ENCODE assay signal across 19 cellular contexts in the genomic region with DNA sequence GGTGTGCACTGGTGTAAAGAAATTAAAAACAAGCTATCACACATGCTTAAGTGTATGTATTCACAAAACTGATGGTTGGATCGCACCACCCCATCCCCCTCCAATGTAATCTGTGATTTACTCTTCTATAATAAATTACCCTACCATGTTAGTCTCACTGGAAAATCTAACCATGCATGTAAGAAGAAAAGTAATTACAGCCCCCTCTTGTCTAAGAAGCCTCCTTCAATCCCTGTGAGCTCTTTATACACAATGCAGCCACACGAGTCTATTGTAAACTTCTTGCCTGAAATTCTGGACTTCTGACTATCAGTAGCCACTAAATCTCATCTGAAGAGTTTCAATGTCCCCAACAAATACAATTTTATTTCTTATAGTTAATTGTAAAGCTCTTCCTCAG.
DNase-seq lines count a peak whose midpoint lies in the region; ATAC-seq and TF ChIP-seq lines count a peak whose summit lies in the region.
"Had no signal": no experiment of that assay in that cellular context is flagged by ENCODE, and none has a peak within 500 bp of the region (broad histone marks: within the 10 kb centered on the region; RNA-seq: fewer than 3 reads in every experiment).

No MANE protein-coding gene starts in this region.

- H3K4me3 Mint-ChIP-seq in brain (peak overlapping the region in 4 of 5 experiments; percentile 9 to 66 (median 28)), neural progenitor cell (peak overlapping the region; percentile 38)
- H3K4me3 Mint-ChIP-seq: CD4-positive, alpha-beta memory T cell had no signal

- H3F3A ChIP-seq in neural progenitor cell (ENCODE audit: low read depth) = no peaks in the 10 kb centered on the region

- H3K4me1 ChIP-seq in neural progenitor cell = peaks cover 25% of the 10 kb centered on the region
- H3K4me1 ChIP-seq: SJCRH30 had no signal

- no peaks in the 10 kb centered on the region for H4K20me1 ChIP-seq in neural progenitor cell (ENCODE audit: low read depth)

- peaks cover 15% of the 10 kb centered on the region for H3K4me1 Mint-ChIP-seq in brain
- H3K4me1 Mint-ChIP-seq in neural progenitor cell = peaks cover 20% of the 10 kb centered on the region

- H3K36me3 Mint-ChIP-seq in brain (peaks cover 4% of the 10 kb centered on the region), neural progenitor cell (peaks cover 8% of the 10 kb centered on the region)

- H2AFZ ChIP-seq in neural progenitor cell (replicated peaks) = no peak overlapping the region

- DNase-seq in DMS79 (lab: John Stamatoyannopoulos, UW) = peak; percentile 87
- DNase-seq in NCI-H1436 treated with DMSO at 0.1 percent for 48 hours (lab: John Stamatoyannopoulos, UW) = peak; percentile 20
- DNase-seq in neural progenitor cell (ENCODE audit: low spot score) = peak; percentile 63
- DNase-seq in HCEC 1CT = no peak
- no peak for DNase-seq in activated CD4-positive, CD25-positive, alpha-beta regulatory T cell treated with anti-CD3 and anti-CD28 coated beads, Interleukin-2, amount 50 U/mL, for 72 hours
- DNase-seq in Right ventricle myocardium superior = no peak
- DNase-seq: CD4-positive, alpha-beta memory T cell; DMS153; EL; H7; NCI-H146; NCI-H2227 treated with DMSO at 0.1 percent for 48 hours; NCI-H510A treated with DMSO at 0.1 percent for 48 hours; PC-3; SJCRH30 had no signal

- TF ChIP-seq CTCF in brain (conservative IDR thresholded peaks at IDR 0.05) (no peak), neural progenitor cell (IDR thresholded peaks at IDR 0.05) (no peak)

- intact Hi-C loops in Right ventricle myocardium superior (cut with DNase I) = no loop called here

- peak overlapping the region; percentile 20 for H3K4me3 ChIP-seq in neural progenitor cell
- H3K4me3 ChIP-seq: SJCRH30 had no signal

- H3K79me2 ChIP-seq in neural progenitor cell (ENCODE audit: low read depth) = no peaks in the 10 kb centered on the region

- no peak overlapping the region for H3K9ac ChIP-seq in neural progenitor cell
- H3K9ac ChIP-seq: KMS-11 had no signal

- H3K27me3 Mint-ChIP-seq in brain (no peaks in the 10 kb centered on the region), neural progenitor cell (ENCODE audit: insufficient read depth, low read depth) (no peaks in the 10 kb centered on the region)
- H3K27me3 Mint-ChIP-seq: CD4-positive, alpha-beta memory T cell had no signal

- H3K36me3 ChIP-seq in neural progenitor cell = no peaks in the 10 kb centered on the region
- H3K36me3 ChIP-seq: SJCRH30 had no signal

- H3K4me2 ChIP-seq in neural progenitor cell = peak overlapping the region; percentile 59
- H3K4me2 ChIP-seq: KMS-11 had no signal

- H3K27ac ChIP-seq in neural progenitor cell = no peak overlapping the region
- H3K27ac ChIP-seq: KMS-11, RWPE1, SJCRH30 had no signal

- ATAC-seq in HG03521 (IDR thresholded peaks at IDR 0.05; ENCODE audit: unreplicated experiment) = no peak
- ATAC-seq in Right ventricle myocardium superior (ENCODE audit: poor library complexity) = no peak
- ATAC-seq: PC-3 had no signal

- no peaks in the 10 kb centered on the region for H3K27me3 ChIP-seq in neural progenitor cell
- H3K27me3 ChIP-seq: SJCRH30 had no signal

- H3K9me3 ChIP-seq in neural progenitor cell (ENCODE audit: low read depth) = no peaks in the 10 kb centered on the region
- H3K9me3 ChIP-seq: SJCRH30 had no signal

- H3K9me3 Mint-ChIP-seq in brain (peaks cover 0 to 14% (median 4%) of the 10 kb centered on the region in 5 experiments), neural progenitor cell (no peaks in the 10 kb centered on the region)

- H3K27ac Mint-ChIP-seq in brain = peak overlapping the region in 4 of 5 experiments; percentile 0 to 81 (median 66)
- peak overlapping the region; percentile 93 for H3K27ac Mint-ChIP-seq in neural progenitor cell
- H3K27ac Mint-ChIP-seq: CD4-positive, alpha-beta memory T cell had no signal

Comparison
In these comparisons a context has a peak if more than half of its experiments do, and no peak if none do; other contexts are left out.
1. DNase-seq: peak in DMS79 (single experiment), NCI-H1436 treated with DMSO at 0.1 percent for 48 hours (single experiment) and neural progenitor cell (single experiment); none in HCEC 1CT (single experiment), activated CD4-positive, CD25-positive, alpha-beta regulatory T cell treated with anti-CD3 and anti-CD28 coated beads, Interleukin-2, amount 50 U/mL, for 72 hours (single experiment) and Right ventricle myocardium superior (single experiment).